In the genomic region with DNA sequence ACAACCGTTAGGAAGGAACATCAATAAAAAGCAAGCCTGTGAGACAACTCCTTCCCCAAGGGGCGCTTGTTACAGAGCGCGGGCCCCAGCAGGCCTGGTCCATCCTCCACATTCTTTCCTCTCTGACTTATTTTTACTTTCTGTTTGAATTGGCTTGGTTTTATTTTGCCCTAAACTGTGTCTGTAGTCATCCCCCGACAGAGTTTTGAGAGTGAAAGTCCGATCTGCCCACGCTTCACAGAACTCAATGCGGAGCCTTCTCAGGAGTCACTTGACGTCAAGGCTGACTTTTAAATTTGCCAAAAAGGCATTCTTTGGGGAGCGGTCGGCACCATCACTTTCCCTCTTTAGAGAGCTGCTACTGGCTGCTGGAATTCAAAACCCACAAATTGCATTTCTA, we compare ENCODE assay signal across 8 cellular contexts.
DNase-seq lines count a peak whose midpoint lies in the region; ATAC-seq and TF ChIP-seq lines count a peak whose summit lies in the region.

No MANE protein-coding gene starts in this region.

- peak overlapping the region; percentile 89 for H3K27ac Mint-ChIP-seq in stimulated activated memory B cell treated with anti-CD40 and anti-IgM and Interleukin-4, amounts not matched to agents 10 μg/mL and 1 μg/mL and 100 μg/mL, for 72 hours

- H3K4me2 ChIP-seq in DND-41 (ENCODE audit: insufficient read depth, low read length) = no peak overlapping the region

- ATAC-seq in DND-41 (ENCODE audit: insufficient read depth, low read depth) (peak; percentile 73), GM21619 (IDR thresholded peaks at IDR 0.05; ENCODE audit: unreplicated experiment) (peak; percentile 99), lung (ENCODE audit: insufficient read depth, low FRiP score) (peak; percentile 31)
- ATAC-seq in stimulated activated memory B cell treated with anti-CD40 and anti-IgM and Interleukin-4, amounts not matched to agents 10 μg/mL and 1 μg/mL and 100 μg/mL, for 72 hours = peak; percentile 95

- peaks cover 55% of the 10 kb centered on the region for H3K4me1 Mint-ChIP-seq in stimulated activated memory B cell treated with anti-CD40 and anti-IgM and Interleukin-4, amounts not matched to agents 10 μg/mL and 1 μg/mL and 100 μg/mL, for 72 hours

- H3K9me3 Mint-ChIP-seq in stimulated activated memory B cell treated with anti-CD40 and anti-IgM and Interleukin-4, amounts not matched to agents 10 μg/mL and 1 μg/mL and 100 μg/mL, for 72 hours = peaks cover 2% of the 10 kb centered on the region

- H3K4me3 ChIP-seq in DND-41 (ENCODE audit: low read depth in 1 of 2, low read length in 2 of 2) (no peak overlapping the region), astrocyte of the cerebellum (ENCODE audit: low read depth, low read length) (peak overlapping the region; percentile 1), lung (no peak overlapping the region)

- 64 to 82% methylated on average over 11 of the region's 11 CpGs for WGBS in lung, 2 donors

- 0 out of 2 replicates have a peak overlapping the region, but pooled peaks have one; percentile 37 for H2AFZ ChIP-seq in DND-41 (ENCODE audit: low read depth, low read length)

- H3K9me3 ChIP-seq in DND-41 (ENCODE audit: insufficient read depth, low read length, severe bottlenecking) (no peaks in the 10 kb centered on the region), lung (ENCODE audit: control insufficient read depth in 2 of 2, insufficient read depth in 1 of 2, low read length in 1 of 2) (no peaks in the 10 kb centered on the region)

- in situ Hi-C loops in astrocyte of the cerebellum (cut with HindIII; ENCODE audit: low sequenced_read_pairs) = no loop called here

- no peaks in the 10 kb centered on the region for H3K36me3 Mint-ChIP-seq in stimulated activated memory B cell treated with anti-CD40 and anti-IgM and Interleukin-4, amounts not matched to agents 10 μg/mL and 1 μg/mL and 100 μg/mL, for 72 hours

- peak; percentile 48 for DNase-seq in DND-41
- peak; percentile 89 for DNase-seq in RPMI7951 (ENCODE audit: low read depth)
- peak; percentile 86 for DNase-seq in astrocyte of the cerebellum (ENCODE audit: low read depth)
- no peak for DNase-seq in lung (ENCODE audit: low spot score)
- no peak for DNase-seq in RKO (ENCODE audit: low spot score)
- no peak for DNase-seq in DMS53 treated with DMSO at 0.1 percent for 48 hours (lab: John Stamatoyannopoulos, UW; ENCODE audit: unreplicated experiment)

- no peaks in the 10 kb centered on the region for H3K27me3 Mint-ChIP-seq in stimulated activated memory B cell treated with anti-CD40 and anti-IgM and Interleukin-4, amounts not matched to agents 10 μg/mL and 1 μg/mL and 100 μg/mL, for 72 hours

- H3K4me3 Mint-ChIP-seq in stimulated activated memory B cell treated with anti-CD40 and anti-IgM and Interleukin-4, amounts not matched to agents 10 μg/mL and 1 μg/mL and 100 μg/mL, for 72 hours = peak overlapping the region; percentile 63

- H3K4me1 ChIP-seq in DND-41 (ENCODE audit: insufficient read depth, low read length) (peaks cover 21% of the 10 kb centered on the region), lung (ENCODE audit: control insufficient read depth in 2 of 2, insufficient read depth in 2 of 2, low read length in 2 of 2) (no peaks in the 10 kb centered on the region)

- H3K9ac ChIP-seq in DND-41 (ENCODE audit: low read depth, low read length) = no peak overlapping the region

- H3K79me2 ChIP-seq in DND-41 (ENCODE audit: insufficient read depth, low read length) = no peaks in the 10 kb centered on the region

- no peaks in the 10 kb centered on the region for H4K20me1 ChIP-seq in DND-41 (ENCODE audit: insufficient read depth, low read length)

- TF ChIP-seq CTCF in DND-41 (IDR thresholded peaks at IDR 0.05; ENCODE audit: borderline replicate concordance, extremely low read depth, low read length, poor library complexity, severe bottlenecking) = no peak
- no peak for TF ChIP-seq CTCF in astrocyte of the cerebellum (IDR thresholded peaks at IDR 0.05; ENCODE audit: low read depth, low read length, missing control alignments)
- TF ChIP-seq CTCF in lung (IDR thresholded peaks at IDR 0.05; ENCODE audit: control extremely low read depth, extremely low read depth) = no peak

- no peaks in the 10 kb centered on the region for H3K36me3 ChIP-seq in DND-41 (ENCODE audit: insufficient read depth, low read length)
- H3K36me3 ChIP-seq in lung (ENCODE audit: control insufficient read depth in 2 of 2, insufficient read depth in 2 of 2, low read length in 2 of 2) = no peaks in the 10 kb centered on the region

- H3K27ac ChIP-seq in DND-41 (ENCODE audit: low read length) (no peak overlapping the region; the same call in none of the 2 replicates), lung (ENCODE audit: low read depth in 1 of 2, low read length in 1 of 2) (peak overlapping the region in 1 of 2 donors; percentile 60)

- H3K27me3 ChIP-seq in DND-41 (ENCODE audit: insufficient read depth, low read length, poor library complexity) (no peaks in the 10 kb centered on the region), lung (ENCODE audit: control insufficient read depth, insufficient read depth) (no peaks in the 10 kb centered on the region)

Comparison
In these comparisons a context has a peak if more than half of its experiments do, and no peak if none do; other contexts are left out.
1. ATAC-seq: peak in every context shown above with its lines; median percentile 99 in GM21619; 95 in stimulated activated memory B cell treated with anti-CD40 and anti-IgM and Interleukin-4, amounts not matched to agents 10 μg/mL and 1 μg/mL and 100 μg/mL, for 72 hours; 73 in DND-41; 31 in lung.
2. DNase-seq: peak in DND-41 (single experiment), RPMI7951 (single experiment) and astrocyte of the cerebellum (single experiment); none in lung (single experiment), RKO (single experiment) and DMS53 treated with DMSO at 0.1 percent for 48 hours (single experiment).